ENCODE assay signal across 26 cellular contexts in the genomic region with DNA sequence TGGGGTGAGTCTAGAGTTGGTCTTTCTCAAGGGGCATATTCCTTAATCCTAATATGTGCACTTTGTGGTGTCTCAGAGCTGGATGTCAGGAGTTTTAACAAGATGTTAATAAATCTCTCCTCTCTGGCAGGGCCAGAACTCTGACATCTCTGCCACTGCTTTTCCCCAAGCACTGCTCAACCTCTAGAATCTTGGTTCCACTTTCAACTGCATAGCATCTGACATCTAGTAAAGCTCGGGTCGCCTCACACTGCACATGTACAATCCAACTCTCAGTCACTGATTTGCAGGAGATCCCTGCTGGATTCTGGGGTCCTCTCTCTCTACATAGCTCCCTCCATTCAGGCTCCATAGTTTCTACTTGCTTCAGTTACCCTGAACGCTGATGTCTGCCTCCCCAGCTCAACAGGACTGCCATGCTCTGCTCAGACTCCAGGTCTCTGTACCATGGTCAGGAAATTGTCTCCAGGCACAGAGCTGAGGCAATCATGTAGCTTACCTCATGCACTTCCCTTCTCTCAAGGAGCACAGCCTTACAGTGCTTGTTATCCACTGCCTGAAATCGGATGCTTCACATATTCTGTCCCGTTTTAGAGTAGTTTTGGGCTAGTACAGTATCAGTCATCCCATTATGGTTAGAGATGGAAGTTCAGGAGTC. TPM values are rescaled to one million over a fixed set of nuclear protein-coding genes. Genes with fewer than 3 reads are reported as not detected.
"Had no signal": no experiment of that assay in that cellular context is flagged by ENCODE, and none has a peak within 500 bp of the region (broad histone marks: within the 10 kb centered on the region; RNA-seq: fewer than 3 reads in every experiment).

No MANE protein-coding gene starts in this region.

- DNase-seq: IMR-90; Kasumi-1; KG1; MM.1S; NCI-H1092 treated with DMSO at 0.1 percent for 48 hours; NCI-H1436; NCI-H187; NCI-H2029; NCI-H2081 treated with DMSO at 0.1 percent for 48 hours; NCI-H2171; NCI-H226; NCI-H446; NCI-H510A; NCI-H524 treated with DMSO at 0.1 percent for 48 hours; NCI-H69; NCI-H774; NK-92 treated with Interleukin-12 subunit alpha and Interleukin-12 subunit beta, amount 100 ng/mL, for 24 hours; PC-3; SHP77 had no signal

- ATAC-seq: Panc1, PC-3, SK-N-SH treated with all-trans-retinoic acid at 6 μM for 48 hours had no signal

- H3K27ac ChIP-seq: HL-60, RWPE1 had no signal

RNA-seq across cellular contexts. Expression of gene PTCSC3, which starts 1.6 kb away (rescaled TPM):
- total RNA-seq: IMR-90, M059J, OCI-LY7, PC-3, SK-MEL-5 had no signal
- polyA plus RNA-seq: IMR-90 had no signal
